In the genomic region with DNA sequence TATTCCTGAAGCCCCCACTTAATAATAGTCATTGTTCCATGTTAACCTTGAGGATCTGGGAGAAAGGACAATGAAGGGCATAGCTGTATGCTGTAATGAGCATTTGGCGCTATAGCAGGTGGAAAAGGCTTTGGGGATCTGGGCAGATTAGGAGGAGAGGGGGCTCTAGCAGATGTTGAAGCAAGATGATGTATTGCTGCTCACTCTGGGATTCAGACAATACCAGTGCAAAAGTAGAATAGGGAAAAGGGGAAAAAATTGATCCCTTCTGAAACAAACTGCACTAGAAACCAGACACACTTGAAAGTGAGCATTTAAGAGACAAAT, we compare ENCODE assay signal across 17 cellular contexts.
DNase-seq lines count a peak whose midpoint lies in the region; ATAC-seq and TF ChIP-seq lines count a peak whose summit lies in the region.
"Had no signal": no experiment of that assay in that cellular context is flagged by ENCODE, and none has a peak within 500 bp of the region (broad histone marks: within the 10 kb centered on the region; RNA-seq: fewer than 3 reads in every experiment).

No MANE protein-coding gene starts in this region.

- H3K4me3 Mint-ChIP-seq in naive B cell, result peak overlapping the region; percentile 11 to 80 (median 73)
- no peak overlapping the region for H3K4me3 Mint-ChIP-seq in activated naive CD4-positive, alpha-beta T cell treated with anti-CD3 and anti-CD28 coated beads for 36 hours

- CTCF ChIA-PET in activated naive CD4-positive, alpha-beta T cell treated with anti-CD3 and anti-CD28 coated beads for 36 hours (lab: Charles Lee), result no interaction called here

- H3K4me1 ChIP-seq in heart left ventricle, result peaks cover 0 to 22% (median 12%) of the 10 kb centered on the region in 12 donors
- H3K4me1 ChIP-seq in stomach smooth muscle (ENCODE audit: control insufficient read depth, insufficient read depth, low read length), result no peaks in the 10 kb centered on the region
- H3K4me1 ChIP-seq: Caco-2, upper lobe of right lung had no signal

- H3K4me3 ChIP-seq in heart left ventricle (no peak overlapping the region), WERI-Rb-1 (ENCODE audit: low read depth, low read length) (no peak overlapping the region), stomach smooth muscle (ENCODE audit: low read length in 2 of 2) (no peak overlapping the region)
- H3K4me3 ChIP-seq: lower lobe of right lung, upper lobe of right lung had no signal

- intact Hi-C loops in heart left ventricle (cut with DNase I), result no loop called here
- intact Hi-C loops in left cardiac atrium (cut with DNase I), result no loop called here
- intact Hi-C loops in activated naive CD4-positive, alpha-beta T cell treated with anti-CD3 and anti-CD28 coated beads for 36 hours (cut with micrococcal nuclease), result no loop called here

- no peaks in the 10 kb centered on the region for H3K36me3 ChIP-seq in heart left ventricle
- no peaks in the 10 kb centered on the region for H3K36me3 ChIP-seq in WERI-Rb-1
- no peaks in the 10 kb centered on the region for H3K36me3 ChIP-seq in stomach smooth muscle (ENCODE audit: control insufficient read depth in 2 of 2, insufficient read depth in 2 of 2, low read length in 2 of 2)
- H3K36me3 ChIP-seq: lower lobe of right lung, upper lobe of right lung had no signal

- H3K9me3 Mint-ChIP-seq in naive B cell, result peaks cover 3 to 17% (median 8%) of the 10 kb centered on the region in 7 donors
- no peaks in the 10 kb centered on the region for H3K9me3 Mint-ChIP-seq in activated naive CD4-positive, alpha-beta T cell treated with anti-CD3 and anti-CD28 coated beads for 36 hours

- peak overlapping the region; percentile 45 to 98 (median 91) for H3K27ac Mint-ChIP-seq in naive B cell
- no peak overlapping the region for H3K27ac Mint-ChIP-seq in activated naive CD4-positive, alpha-beta T cell treated with anti-CD3 and anti-CD28 coated beads for 36 hours

- no peak for TF ChIP-seq POLR2A in heart left ventricle (IDR thresholded peaks at IDR 0.05)

- H3K9ac ChIP-seq in stomach smooth muscle (ENCODE audit: low read length in 2 of 2), result no peak overlapping the region

- DNase-seq in heart left ventricle (no peak), left cardiac atrium (no peak), WERI-Rb-1 (peak; percentile 12), naive B cell (no peak), activated T-cell treated with anti-CD3 and anti-CD28 coated beads for 4 hours (no peak)
- no peak for DNase-seq in activated naive CD4-positive, alpha-beta T cell treated with anti-CD3 and anti-CD28 coated beads for 36 hours
- DNase-seq: activated CD4-positive, alpha-beta T cell treated with anti-CD3 and anti-CD28 coated beads, Interleukin-2, amount 50 U/mL, for 4 hours; activated CD8-positive, alpha-beta memory T cell treated with anti-CD3 and anti-CD28 coated beads, Interleukin-2, amount 50 U/mL, for 4 hours; activated effector memory CD4-positive, alpha-beta T cell treated with anti-CD3 and anti-CD28 coated beads, Interleukin-2, amount 50 U/mL, for 16 hours; Caco-2; Karpas-422; lower lobe of right lung; stimulated activated CD4-positive, alpha-beta T cell treated with anti-CD3 and anti-CD28 coated beads, Interleukin-12 subunit alpha, Interleukin-12 subunit beta, amount 100 ng/mL, for 4 hours; T-helper 2 cell; upper lobe of right lung had no signal

- ATAC-seq in heart left ventricle (no peak), left cardiac atrium (no peak), naive B cell (ENCODE audit: low read depth in 2 of 2) (no peak), HG02571 (IDR thresholded peaks at IDR 0.05; ENCODE audit: unreplicated experiment) (no peak)

- H3K27ac ChIP-seq in heart left ventricle (peak overlapping the region in 11 of 12 donors; percentile 39 to 78 (median 64)), WERI-Rb-1 (no peak overlapping the region), stomach smooth muscle (ENCODE audit: low read length) (peak overlapping the region; percentile 3)
- H3K27ac ChIP-seq: upper lobe of right lung had no signal

- WGBS in heart left ventricle, 4 donors, result 39 to 60% (median 47%) methylated on average over 1 of the region's 1 CpG

- no peaks in the 10 kb centered on the region for H3K9me3 ChIP-seq in heart left ventricle
- no peaks in the 10 kb centered on the region for H3K9me3 ChIP-seq in WERI-Rb-1 (ENCODE audit: severe bottlenecking)
- H3K9me3 ChIP-seq in stomach smooth muscle (ENCODE audit: control insufficient read depth in 2 of 2, low read length in 2 of 2), result no peaks in the 10 kb centered on the region
- H3K9me3 ChIP-seq: Caco-2, lower lobe of right lung, upper lobe of right lung had no signal

- H3K27me3 Mint-ChIP-seq in naive B cell, result no peaks in the 10 kb centered on the region
- no peaks in the 10 kb centered on the region for H3K27me3 Mint-ChIP-seq in activated naive CD4-positive, alpha-beta T cell treated with anti-CD3 and anti-CD28 coated beads for 36 hours (ENCODE audit: low read depth)

- TF ChIP-seq CTCF in heart left ventricle (IDR thresholded peaks at IDR 0.05) (no peak), WERI-Rb-1 (IDR thresholded peaks at IDR 0.05; ENCODE audit: low read depth, low read length) (no peak)

- H3K27me3 ChIP-seq in heart left ventricle (no peaks in the 10 kb centered on the region), WERI-Rb-1 (ENCODE audit: insufficient read depth, low read depth, severe bottlenecking) (no peaks in the 10 kb centered on the region), stomach smooth muscle (ENCODE audit: control insufficient read depth in 1 of 2, insufficient read depth in 2 of 2, low read length in 2 of 2) (no peaks in the 10 kb centered on the region)
- H3K27me3 ChIP-seq: upper lobe of right lung had no signal

- H3K36me3 Mint-ChIP-seq in naive B cell, result peaks cover 18 to 21% of the 10 kb centered on the region in 2 donors
- no peaks in the 10 kb centered on the region for H3K36me3 Mint-ChIP-seq in activated naive CD4-positive, alpha-beta T cell treated with anti-CD3 and anti-CD28 coated beads for 36 hours (ENCODE audit: low read depth)

- H3K4me1 Mint-ChIP-seq in naive B cell, result peaks cover 43 to 63% (median 43%) of the 10 kb centered on the region in 3 donors
- no peaks in the 10 kb centered on the region for H3K4me1 Mint-ChIP-seq in activated naive CD4-positive, alpha-beta T cell treated with anti-CD3 and anti-CD28 coated beads for 36 hours (ENCODE audit: low read depth)
